1 cellular context compared by ENCODE assay signal in the genomic region with DNA sequence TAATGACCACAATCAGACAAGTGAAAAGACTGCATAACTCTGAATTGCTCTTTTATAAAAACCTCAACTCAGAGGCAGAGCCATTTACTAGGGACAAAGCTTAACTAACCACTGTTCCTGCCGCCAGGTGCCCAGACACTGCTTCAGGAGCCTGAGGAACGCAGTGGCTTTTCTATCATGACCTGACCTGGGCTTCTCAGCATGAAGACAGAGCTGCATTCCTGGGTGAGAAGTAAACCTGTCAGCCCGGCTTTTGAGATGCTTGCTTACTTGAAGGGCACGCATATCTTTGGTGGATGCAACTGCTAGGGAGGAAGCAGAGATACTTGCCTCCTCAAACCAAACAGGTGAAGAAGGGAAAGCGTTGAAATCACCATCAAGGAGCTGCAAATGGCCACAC.
TF ChIP-seq lines count a peak whose summit lies in the region.

No MANE protein-coding gene starts in this region.

TF ChIP-seq in H1, 55 proteins besides CTCF, POLR2A, EP300 and RAD21:
- peak; percentile 47; the same call in 1 of the 2 replicates for TF ChIP-seq SP1 (IDR thresholded peaks at IDR 0.05; ENCODE audit: low read depth, low read length)
- no peak for TF ChIP-seq CHD1 (IDR thresholded peaks at IDR 0.05; ENCODE audit: low read depth, low read length)
- peak; percentile 89 for TF ChIP-seq TEAD4 (IDR thresholded peaks at IDR 0.05; ENCODE audit: low read depth, low read length)
- TF ChIP-seq EZH2 (IDR thresholded peaks at IDR 0.05; ENCODE audit: low read depth, low read length, severe bottlenecking) = no peak
- peak; percentile 39 for TF ChIP-seq CTBP2 (IDR thresholded peaks at IDR 0.05; ENCODE audit: borderline replicate concordance, insufficient read depth, insufficient read length, low read length)
- 0 out of 4 replicates have a peak, but pooled peaks of 1 of the 2 experiments have one; percentile 26 for TF ChIP-seq SIN3A (conservative IDR thresholded peaks at IDR 0.05 in 1 of 2, IDR thresholded peaks at IDR 0.05 in 1 of 2; ENCODE audit: low read depth in 1 of 2, low read length in 2 of 2)
